Comparison of ENCODE assay signal across 8 cellular contexts in genomic region chr10:17453377-17454091, GRCh38. TPM values are rescaled to one million over a fixed set of nuclear protein-coding genes. Genes with fewer than 3 reads are reported as not detected.
DNase-seq lines count a peak whose midpoint lies in the region; ATAC-seq and TF ChIP-seq lines count a peak whose summit lies in the region.

No MANE protein-coding gene starts in this region.

- no peak overlapping the region for H2BK12ac ChIP-seq in H9 (ENCODE audit: insufficient read length, low read depth, low read length)

- H3T11ph ChIP-seq in H9 (ENCODE audit: low read length) = no peak overlapping the region

- no peak overlapping the region for H3K9ac ChIP-seq in H9 (ENCODE audit: extremely low read depth, insufficient read length, low read length)

- H3K56ac ChIP-seq in H9 (ENCODE audit: insufficient read length, low read depth, low read length) = no peak overlapping the region

- no peaks in the 10 kb centered on the region for H4K20me1 ChIP-seq in H9 (ENCODE audit: control insufficient read depth, insufficient read depth, insufficient read length)

- H3K4me1 ChIP-seq in CD4-positive, CD25-positive, alpha-beta regulatory T cell (ENCODE audit: control insufficient read depth, insufficient read depth, low read length, poor library complexity, severe bottlenecking) = peaks cover 29% of the 10 kb centered on the region
- H3K4me1 ChIP-seq in H9 (ENCODE audit: insufficient read depth, low read length) = no peaks in the 10 kb centered on the region; the same call in 1 of the 2 replicates

- TF ChIP-seq CTCF in H9 (conservative IDR thresholded peaks at IDR 0.05) = no peak

- no peak overlapping the region for H2BK120ac ChIP-seq in H9 (ENCODE audit: low read depth, low read length, poor library complexity, severe bottlenecking)

- H3K36me3 Mint-ChIP-seq in CD4-positive, CD25-positive, alpha-beta regulatory T cell = peaks cover 11% of the 10 kb centered on the region
- peaks cover 12 to 28% (median 17%) of the 10 kb centered on the region in 3 experiments for H3K36me3 Mint-ChIP-seq in H9 (ENCODE audit: insufficient read depth in 1 of 3, low read depth in 3 of 3)

- no peak overlapping the region for H2BK15ac ChIP-seq in H9 (ENCODE audit: low read depth, low read length)

- H3K14ac ChIP-seq in H9 (ENCODE audit: insufficient read depth, low read length) = peak overlapping the region; percentile 85; the same call in 1 of the 2 replicates

- peaks cover 11% of the 10 kb centered on the region for H3K23me2 ChIP-seq in H9 (ENCODE audit: insufficient read length, low read depth, low read length, poor library complexity, severe bottlenecking)

- H3K79me2 ChIP-seq in H9 (ENCODE audit: insufficient read depth, low read length) = no peaks in the 10 kb centered on the region

- no peak overlapping the region for H2BK20ac ChIP-seq in H9 (ENCODE audit: low read depth, low read length, poor library complexity, severe bottlenecking)

- peaks cover 9 to 48% (median 30%) of the 10 kb centered on the region in 4 donors for H3K4me1 Mint-ChIP-seq in CD4-positive, CD25-positive, alpha-beta regulatory T cell
- H3K4me1 Mint-ChIP-seq in H9 = peaks cover 25 to 40% of the 10 kb centered on the region in 2 experiments

- no peak overlapping the region for H4K8ac ChIP-seq in H9 (replicated peaks; ENCODE audit: insufficient read length, low read depth, low read length)

- no peak overlapping the region for H2AK5ac ChIP-seq in H9 (ENCODE audit: insufficient read length, low read length)

- H2BK5ac ChIP-seq in H9 (ENCODE audit: insufficient read length, low read length) = no peak overlapping the region

- H4K91ac ChIP-seq in H9 (ENCODE audit: insufficient read length, low read depth, low read length) = no peak overlapping the region

- peak overlapping the region; percentile 44 for H3K4me2 ChIP-seq in H9 (ENCODE audit: insufficient read depth, insufficient read length, low read length)

- no peak overlapping the region for H2AFZ ChIP-seq in H9 (ENCODE audit: low read length)

- peak overlapping the region; percentile 57 for H3K27ac ChIP-seq in CD4-positive, CD25-positive, alpha-beta regulatory T cell (ENCODE audit: insufficient read depth, low read length, poor library complexity, severe bottlenecking)
- H3K27ac ChIP-seq in H9 (ENCODE audit: insufficient read length, low read depth, low read length) = no peak overlapping the region

- peak overlapping the region; percentile 46 for H3K18ac ChIP-seq in H9 (ENCODE audit: insufficient read length, low read depth, low read length)

- H3K27me3 ChIP-seq in CD4-positive, CD25-positive, alpha-beta regulatory T cell (ENCODE audit: control insufficient read depth, insufficient read depth, low read length) = no peaks in the 10 kb centered on the region
- H3K27me3 ChIP-seq in H9 (ENCODE audit: insufficient read depth, low read length) = peaks cover 10% of the 10 kb centered on the region

- peaks cover 0 to 9% (median 3%) of the 10 kb centered on the region in 7 donors for H3K9me3 Mint-ChIP-seq in CD4-positive, CD25-positive, alpha-beta regulatory T cell
- peaks cover 20% of the 10 kb centered on the region in 2 experiments for H3K9me3 Mint-ChIP-seq in H9

- H4K5ac ChIP-seq in H9 (ENCODE audit: insufficient read length, low read depth, low read length) = no peak overlapping the region

- no CpG with 5 or more reads among the region's 66 CpGs for WGBS in H9 (ENCODE audit: extremely low coverage, insufficient read length, low lambda C conversion rate)

- no peak overlapping the region for H3K4ac ChIP-seq in H9 (ENCODE audit: low read depth, low read length)

- H3K23ac ChIP-seq in H9 (ENCODE audit: insufficient read length, low read depth, low read length) = no peak overlapping the region

- peak; percentile 5 to 59 (median 41) for DNase-seq in CD4-positive, CD25-positive, alpha-beta regulatory T cell
- DNase-seq in H9 = peak; percentile 68
- peak; percentile 62 for DNase-seq in astrocyte of the hippocampus (ENCODE audit: low read depth, low spot score)
- peak; percentile 60 for DNase-seq in stimulated activated CD4-positive, alpha-beta T cell treated with anti-CD3 and anti-CD28 coated beads, Interleukin-15, amount 100 ng/mL, for 24 hours

- H3K9me3 ChIP-seq in CD4-positive, CD25-positive, alpha-beta regulatory T cell (ENCODE audit: control insufficient read depth in 2 of 2, low read length in 2 of 2) = peaks cover 6 to 13% of the 10 kb centered on the region in 2 experiments
- H3K9me3 ChIP-seq in H9 (ENCODE audit: control insufficient read depth, low read depth, low read length) = peaks cover 5% of the 10 kb centered on the region
- peaks cover 5% of the 10 kb centered on the region for H3K9me3 ChIP-seq in iPS-18c (ENCODE audit: control insufficient read depth, insufficient read depth, low read length)

- H3K79me1 ChIP-seq in H9 (ENCODE audit: insufficient read depth, low read depth, low read length, poor library complexity, severe bottlenecking) = no peaks in the 10 kb centered on the region

- H3K27me3 Mint-ChIP-seq in CD4-positive, CD25-positive, alpha-beta regulatory T cell = peaks cover 4% of the 10 kb centered on the region
- peaks cover 49% of the 10 kb centered on the region for H3K27me3 Mint-ChIP-seq in H9 (ENCODE audit: low read depth)

- H3K27ac Mint-ChIP-seq in CD4-positive, CD25-positive, alpha-beta regulatory T cell = peak overlapping the region in 2 of 3 donors; percentile 55 to 77
- H3K27ac Mint-ChIP-seq in H9 = no peak overlapping the region

- H3K36me3 ChIP-seq in CD4-positive, CD25-positive, alpha-beta regulatory T cell (ENCODE audit: control insufficient read depth, insufficient read depth, low read length) = peaks cover 19% of the 10 kb centered on the region

- H3K4me3 Mint-ChIP-seq in CD4-positive, CD25-positive, alpha-beta regulatory T cell = peak overlapping the region; percentile 87 to 97 (median 93)
- H3K4me3 Mint-ChIP-seq in H9 = peak overlapping the region; percentile 70 to 89

- H3K4me3 ChIP-seq in CD4-positive, CD25-positive, alpha-beta regulatory T cell (ENCODE audit: low read depth, low read length) = peak overlapping the region; percentile 85
- H3K4me3 ChIP-seq in iPS-18c (ENCODE audit: insufficient read depth, low read depth, low read length) = peak overlapping the region; percentile 68

- ATAC-seq in CD4-positive, CD25-positive, alpha-beta regulatory T cell (ENCODE audit: low read depth in 2 of 2) = peak; percentile 43 to 59
- ATAC-seq in SK-N-SH treated with all-trans-retinoic acid at 6 μM for 48 hours = peak; percentile 87
- no peak for ATAC-seq in GM21528 (IDR thresholded peaks at IDR 0.05; ENCODE audit: low FRiP score, unreplicated experiment)
- no peak for ATAC-seq in HG03196 (IDR thresholded peaks at IDR 0.05; ENCODE audit: unreplicated experiment)

TF ChIP-seq in SK-N-SH treated with all-trans-retinoic acid at 6 μM for 48 hours, 23 proteins besides CTCF, POLR2A, EP300 and RAD21 (continues in another document):
- TF ChIP-seq POU6F1 (CRISPR knock-in tag; IDR thresholded peaks at IDR 0.05; ENCODE audit: borderline replicate concordance, low read depth) = no peak
- no peak for TF ChIP-seq CREB5 (CRISPR knock-in tag; IDR thresholded peaks at IDR 0.05; ENCODE audit: low read depth)
- TF ChIP-seq TOX (CRISPR knock-in tag; IDR thresholded peaks at IDR 0.05; ENCODE audit: borderline replicate concordance) = no peak
- TF ChIP-seq ESRRG (CRISPR knock-in tag; IDR thresholded peaks at IDR 0.05) = no peak
- no peak for TF ChIP-seq PATZ1 (CRISPR knock-in tag; IDR thresholded peaks at IDR 0.05; ENCODE audit: borderline replicate concordance)
- TF ChIP-seq ZNF8 (CRISPR knock-in tag; IDR thresholded peaks at IDR 0.05) = no peak
- no peak for TF ChIP-seq BACH2 (CRISPR knock-in tag; IDR thresholded peaks at IDR 0.05; ENCODE audit: borderline replicate concordance)
- TF ChIP-seq ZC3H10 (CRISPR knock-in tag; IDR thresholded peaks at IDR 0.05) = no peak
- no peak for TF ChIP-seq ZNF70 (CRISPR knock-in tag; IDR thresholded peaks at IDR 0.05)
- no peak for TF ChIP-seq CSDC2 (CRISPR knock-in tag; IDR thresholded peaks at IDR 0.05)

RNA-seq across cellular contexts. Expression of gene ST8SIA6, which starts 0.9 kb away (rescaled TPM):
- total RNA-seq in CD4-positive, CD25-positive, alpha-beta regulatory T cell = 10.8 TPM
- 1 to 10 TPM; 5.6 to 9.3 (median 8.2) TPM for polyA plus RNA-seq in CD4-positive, CD25-positive, alpha-beta regulatory T cell
- total RNA-seq in H9 (2021) = 0.33 and 0.37 TPM in 2 replicates

Comparison
In these comparisons a context has a peak if more than half of its experiments do, and no peak if none do; other contexts are left out.
1. ATAC-seq: peak in CD4-positive, CD25-positive, alpha-beta regulatory T cell (2 of 2) and SK-N-SH treated with all-trans-retinoic acid at 6 μM for 48 hours (single experiment); none in GM21528 (single experiment) and HG03196 (single experiment).
2. H3K27ac Mint-ChIP-seq: peak in CD4-positive, CD25-positive, alpha-beta regulatory T cell (2 of 3); none in H9 (0 of 3).
3. Peak in every context shown above with its lines, with median percentiles within 50 percentile points of each other: DNase-seq.